In the genomic region with DNA sequence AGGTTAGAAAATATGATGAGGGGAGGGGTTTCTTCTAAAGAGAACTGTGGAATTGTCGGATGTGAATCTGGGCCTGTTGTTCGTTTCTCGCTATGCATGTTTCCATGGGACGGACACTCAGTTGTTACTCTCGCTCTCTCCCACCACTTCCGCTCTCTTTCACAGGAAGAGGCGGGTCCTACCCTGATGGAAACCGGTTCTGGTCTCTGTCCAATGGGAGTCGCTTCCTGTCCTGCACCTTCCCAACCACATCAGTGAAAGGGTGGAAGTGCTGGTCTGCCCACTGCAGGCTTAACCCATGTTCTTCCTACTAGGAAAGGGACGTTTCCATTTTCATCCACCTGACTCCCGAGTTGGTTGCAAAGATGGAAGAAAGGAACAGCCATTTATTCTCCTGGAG, we compare ENCODE assay signal across 1 cellular context.
TF ChIP-seq lines count a peak whose summit lies in the region.

No MANE protein-coding gene starts in this region.

TF ChIP-seq in K562, 482 proteins besides CTCF, POLR2A, EP300 and RAD21 (continued from another document):
- TF ChIP-seq ZNF551 (CRISPR knock-in tag; IDR thresholded peaks at IDR 0.05) (no peak), GABPA (tag; conservative IDR thresholded peaks at IDR 0.05; ENCODE audit: low read depth) (peak; percentile 80), SIRT6 (IDR thresholded peaks at IDR 0.05; ENCODE audit: low read depth, low read length) (no peak), ZNF124 (CRISPR knock-in tag; IDR thresholded peaks at IDR 0.05) (no peak), SPI1 (IDR thresholded peaks at IDR 0.05; ENCODE audit: borderline replicate concordance, low read depth, low read length) (peak; percentile 23; the same call in 1 of the 2 replicates), DPF2 (IDR thresholded peaks at IDR 0.05) (no peak), SNIP1 (IDR thresholded peaks at IDR 0.05; ENCODE audit: low read depth) (no peak), ZFX (CRISPR knock-in tag; IDR thresholded peaks at IDR 0.05) (no peak), RCOR1 (IDR thresholded peaks at IDR 0.05; ENCODE audit: borderline replicate concordance in 1 of 2, low read depth in 2 of 2, low read length in 2 of 2) (no peak), IFI16 (CRISPR knock-in tag; IDR thresholded peaks at IDR 0.05) (no peak), RUNX1 (IDR thresholded peaks at IDR 0.05; ENCODE audit: low read depth) (no peak), SUPT5H (IDR thresholded peaks at IDR 0.05) (no peak), HDAC2 (IDR thresholded peaks at IDR 0.05) (no peak), TCF7 (IDR thresholded peaks at IDR 0.05; ENCODE audit: borderline replicate concordance) (no peak), SRSF7 (optimal IDR thresholded peaks at IDR 0.05; ENCODE audit: low read depth, low read length) (no peak), GTF2E2 (tag; IDR thresholded peaks at IDR 0.05) (no peak), MAFK (IDR thresholded peaks at IDR 0.05; ENCODE audit: low read length) (no peak), CTCFL (IDR thresholded peaks at IDR 0.05; ENCODE audit: borderline replicate concordance, insufficient read depth, low read depth, low read length, poor library complexity, severe bottlenecking) (no peak), ZBTB40 (IDR thresholded peaks at IDR 0.05) (peak; percentile 77), ZBTB40 (CRISPR knock-in tag; IDR thresholded peaks at IDR 0.05) (no peak)
- TF ChIP-seq, protein P1, sequence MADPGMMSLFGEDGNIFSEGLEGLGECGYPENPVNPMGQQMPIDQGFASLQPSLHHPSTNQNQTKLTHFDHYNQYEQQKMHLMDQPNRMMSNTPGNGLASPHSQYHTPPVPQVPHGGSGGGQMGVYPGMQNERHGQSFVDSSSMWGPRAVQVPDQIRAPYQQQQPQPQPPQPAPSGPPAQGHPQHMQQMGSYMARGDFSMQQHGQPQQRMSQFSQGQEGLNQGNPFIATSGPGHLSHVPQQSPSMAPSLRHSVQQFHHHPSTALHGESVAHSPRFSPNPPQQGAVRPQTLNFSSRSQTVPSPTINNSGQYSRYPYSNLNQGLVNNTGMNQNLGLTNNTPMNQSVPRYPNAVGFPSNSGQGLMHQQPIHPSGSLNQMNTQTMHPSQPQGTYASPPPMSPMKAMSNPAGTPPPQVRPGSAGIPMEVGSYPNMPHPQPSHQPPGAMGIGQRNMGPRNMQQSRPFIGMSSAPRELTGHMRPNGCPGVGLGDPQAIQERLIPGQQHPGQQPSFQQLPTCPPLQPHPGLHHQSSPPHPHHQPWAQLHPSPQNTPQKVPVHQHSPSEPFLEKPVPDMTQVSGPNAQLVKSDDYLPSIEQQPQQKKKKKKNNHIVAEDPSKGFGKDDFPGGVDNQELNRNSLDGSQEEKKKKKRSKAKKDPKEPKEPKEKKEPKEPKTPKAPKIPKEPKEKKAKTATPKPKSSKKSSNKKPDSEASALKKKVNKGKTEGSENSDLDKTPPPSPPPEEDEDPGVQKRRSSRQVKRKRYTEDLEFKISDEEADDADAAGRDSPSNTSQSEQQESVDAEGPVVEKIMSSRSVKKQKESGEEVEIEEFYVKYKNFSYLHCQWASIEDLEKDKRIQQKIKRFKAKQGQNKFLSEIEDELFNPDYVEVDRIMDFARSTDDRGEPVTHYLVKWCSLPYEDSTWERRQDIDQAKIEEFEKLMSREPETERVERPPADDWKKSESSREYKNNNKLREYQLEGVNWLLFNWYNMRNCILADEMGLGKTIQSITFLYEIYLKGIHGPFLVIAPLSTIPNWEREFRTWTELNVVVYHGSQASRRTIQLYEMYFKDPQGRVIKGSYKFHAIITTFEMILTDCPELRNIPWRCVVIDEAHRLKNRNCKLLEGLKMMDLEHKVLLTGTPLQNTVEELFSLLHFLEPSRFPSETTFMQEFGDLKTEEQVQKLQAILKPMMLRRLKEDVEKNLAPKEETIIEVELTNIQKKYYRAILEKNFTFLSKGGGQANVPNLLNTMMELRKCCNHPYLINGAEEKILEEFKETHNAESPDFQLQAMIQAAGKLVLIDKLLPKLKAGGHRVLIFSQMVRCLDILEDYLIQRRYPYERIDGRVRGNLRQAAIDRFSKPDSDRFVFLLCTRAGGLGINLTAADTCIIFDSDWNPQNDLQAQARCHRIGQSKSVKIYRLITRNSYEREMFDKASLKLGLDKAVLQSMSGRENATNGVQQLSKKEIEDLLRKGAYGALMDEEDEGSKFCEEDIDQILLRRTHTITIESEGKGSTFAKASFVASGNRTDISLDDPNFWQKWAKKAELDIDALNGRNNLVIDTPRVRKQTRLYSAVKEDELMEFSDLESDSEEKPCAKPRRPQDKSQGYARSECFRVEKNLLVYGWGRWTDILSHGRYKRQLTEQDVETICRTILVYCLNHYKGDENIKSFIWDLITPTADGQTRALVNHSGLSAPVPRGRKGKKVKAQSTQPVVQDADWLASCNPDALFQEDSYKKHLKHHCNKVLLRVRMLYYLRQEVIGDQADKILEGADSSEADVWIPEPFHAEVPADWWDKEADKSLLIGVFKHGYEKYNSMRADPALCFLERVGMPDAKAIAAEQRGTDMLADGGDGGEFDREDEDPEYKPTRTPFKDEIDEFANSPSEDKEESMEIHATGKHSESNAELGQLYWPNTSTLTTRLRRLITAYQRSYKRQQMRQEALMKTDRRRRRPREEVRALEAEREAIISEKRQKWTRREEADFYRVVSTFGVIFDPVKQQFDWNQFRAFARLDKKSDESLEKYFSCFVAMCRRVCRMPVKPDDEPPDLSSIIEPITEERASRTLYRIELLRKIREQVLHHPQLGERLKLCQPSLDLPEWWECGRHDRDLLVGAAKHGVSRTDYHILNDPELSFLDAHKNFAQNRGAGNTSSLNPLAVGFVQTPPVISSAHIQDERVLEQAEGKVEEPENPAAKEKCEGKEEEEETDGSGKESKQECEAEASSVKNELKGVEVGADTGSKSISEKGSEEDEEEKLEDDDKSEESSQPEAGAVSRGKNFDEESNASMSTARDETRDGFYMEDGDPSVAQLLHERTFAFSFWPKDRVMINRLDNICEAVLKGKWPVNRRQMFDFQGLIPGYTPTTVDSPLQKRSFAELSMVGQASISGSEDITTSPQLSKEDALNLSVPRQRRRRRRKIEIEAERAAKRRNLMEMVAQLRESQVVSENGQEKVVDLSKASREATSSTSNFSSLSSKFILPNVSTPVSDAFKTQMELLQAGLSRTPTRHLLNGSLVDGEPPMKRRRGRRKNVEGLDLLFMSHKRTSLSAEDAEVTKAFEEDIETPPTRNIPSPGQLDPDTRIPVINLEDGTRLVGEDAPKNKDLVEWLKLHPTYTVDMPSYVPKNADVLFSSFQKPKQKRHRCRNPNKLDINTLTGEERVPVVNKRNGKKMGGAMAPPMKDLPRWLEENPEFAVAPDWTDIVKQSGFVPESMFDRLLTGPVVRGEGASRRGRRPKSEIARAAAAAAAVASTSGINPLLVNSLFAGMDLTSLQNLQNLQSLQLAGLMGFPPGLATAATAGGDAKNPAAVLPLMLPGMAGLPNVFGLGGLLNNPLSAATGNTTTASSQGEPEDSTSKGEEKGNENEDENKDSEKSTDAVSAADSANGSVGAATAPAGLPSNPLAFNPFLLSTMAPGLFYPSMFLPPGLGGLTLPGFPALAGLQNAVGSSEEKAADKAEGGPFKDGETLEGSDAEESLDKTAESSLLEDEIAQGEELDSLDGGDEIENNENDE (IDR thresholded peaks at IDR 0.05; ENCODE audit: low read depth, low read length), result no peak
- TF ChIP-seq, protein P2, sequence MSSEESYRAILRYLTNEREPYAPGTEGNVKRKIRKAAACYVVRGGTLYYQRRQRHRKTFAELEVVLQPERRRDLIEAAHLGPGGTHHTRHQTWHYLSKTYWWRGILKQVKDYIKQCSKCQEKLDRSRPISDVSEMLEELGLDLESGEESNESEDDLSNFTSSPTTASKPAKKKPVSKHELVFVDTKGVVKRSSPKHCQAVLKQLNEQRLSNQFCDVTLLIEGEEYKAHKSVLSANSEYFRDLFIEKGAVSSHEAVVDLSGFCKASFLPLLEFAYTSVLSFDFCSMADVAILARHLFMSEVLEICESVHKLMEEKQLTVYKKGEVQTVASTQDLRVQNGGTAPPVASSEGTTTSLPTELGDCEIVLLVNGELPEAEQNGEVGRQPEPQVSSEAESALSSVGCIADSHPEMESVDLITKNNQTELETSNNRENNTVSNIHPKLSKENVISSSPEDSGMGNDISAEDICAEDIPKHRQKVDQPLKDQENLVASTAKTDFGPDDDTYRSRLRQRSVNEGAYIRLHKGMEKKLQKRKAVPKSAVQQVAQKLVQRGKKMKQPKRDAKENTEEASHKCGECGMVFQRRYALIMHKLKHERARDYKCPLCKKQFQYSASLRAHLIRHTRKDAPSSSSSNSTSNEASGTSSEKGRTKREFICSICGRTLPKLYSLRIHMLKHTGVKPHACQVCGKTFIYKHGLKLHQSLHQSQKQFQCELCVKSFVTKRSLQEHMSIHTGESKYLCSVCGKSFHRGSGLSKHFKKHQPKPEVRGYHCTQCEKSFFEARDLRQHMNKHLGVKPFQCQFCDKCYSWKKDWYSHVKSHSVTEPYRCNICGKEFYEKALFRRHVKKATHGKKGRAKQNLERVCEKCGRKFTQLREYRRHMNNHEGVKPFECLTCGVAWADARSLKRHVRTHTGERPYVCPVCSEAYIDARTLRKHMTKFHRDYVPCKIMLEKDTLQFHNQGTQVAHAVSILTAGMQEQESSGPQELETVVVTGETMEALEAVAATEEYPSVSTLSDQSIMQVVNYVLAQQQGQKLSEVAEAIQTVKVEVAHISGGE (CRISPR knock-in tag; IDR thresholded peaks at IDR 0.05), result 0 out of 6 replicates have a peak, but pooled peaks of 1 of the 3 experiments have one; percentile 35
- TF ChIP-seq, protein P3, sequence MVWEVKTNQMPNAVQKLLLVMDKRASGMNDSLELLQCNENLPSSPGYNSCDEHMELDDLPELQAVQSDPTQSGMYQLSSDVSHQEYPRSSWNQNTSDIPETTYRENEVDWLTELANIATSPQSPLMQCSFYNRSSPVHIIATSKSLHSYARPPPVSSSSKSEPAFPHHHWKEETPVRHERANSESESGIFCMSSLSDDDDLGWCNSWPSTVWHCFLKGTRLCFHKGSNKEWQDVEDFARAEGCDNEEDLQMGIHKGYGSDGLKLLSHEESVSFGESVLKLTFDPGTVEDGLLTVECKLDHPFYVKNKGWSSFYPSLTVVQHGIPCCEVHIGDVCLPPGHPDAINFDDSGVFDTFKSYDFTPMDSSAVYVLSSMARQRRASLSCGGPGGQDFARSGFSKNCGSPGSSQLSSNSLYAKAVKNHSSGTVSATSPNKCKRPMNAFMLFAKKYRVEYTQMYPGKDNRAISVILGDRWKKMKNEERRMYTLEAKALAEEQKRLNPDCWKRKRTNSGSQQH (CRISPR knock-in tag; IDR thresholded peaks at IDR 0.05), result no peak
